In genomic region chr2:213015387-213016165, GRCh38 we compare ENCODE assay signal across 8 cellular contexts.
A peak's percentile ranks its signal among the peaks of the same experiment; 100 is the strongest.
DNase-seq lines count a peak whose midpoint lies in the region; ATAC-seq lines count a peak whose summit lies in the region.

No MANE protein-coding gene starts in this region.

- H3K36me3 Mint-ChIP-seq in naive B cell = peaks cover 5 to 6% of the 10 kb centered on the region in 2 donors

- H3K4me1 Mint-ChIP-seq in naive B cell = peaks cover 3 to 24% (median 13%) of the 10 kb centered on the region in 3 donors

- no peaks in the 10 kb centered on the region for H3K9me3 Mint-ChIP-seq in naive B cell

- peak; percentile 87 for ATAC-seq in GM18870 (IDR thresholded peaks at IDR 0.05; ENCODE audit: unreplicated experiment)
- ATAC-seq in GM21576 (IDR thresholded peaks at IDR 0.05; ENCODE audit: unreplicated experiment) = peak; percentile 82
- ATAC-seq in HG03469 (IDR thresholded peaks at IDR 0.05; ENCODE audit: unreplicated experiment) = peak; percentile 77
- ATAC-seq in naive B cell (ENCODE audit: low read depth in 2 of 2) = peak; percentile 49 to 73

- H3K27ac Mint-ChIP-seq in naive B cell = peak overlapping the region in 4 of 6 donors; percentile 11 to 87 (median 30)

- peak overlapping the region in 3 of 8 donors; percentile 20 to 64 (median 59) for H3K4me3 Mint-ChIP-seq in naive B cell

- no peaks in the 10 kb centered on the region for H3K27me3 Mint-ChIP-seq in naive B cell

- DNase-seq in naive B cell (peak; percentile 34), HCEC 1CT (no peak), SW480 (ENCODE audit: low spot score) (no peak), NCI-H187 (lab: John Stamatoyannopoulos, UW) (no peak), AG20443 (ENCODE audit: low spot score) (no peak)
